ENCODE assay signal across 23 cellular contexts in the genomic region with DNA sequence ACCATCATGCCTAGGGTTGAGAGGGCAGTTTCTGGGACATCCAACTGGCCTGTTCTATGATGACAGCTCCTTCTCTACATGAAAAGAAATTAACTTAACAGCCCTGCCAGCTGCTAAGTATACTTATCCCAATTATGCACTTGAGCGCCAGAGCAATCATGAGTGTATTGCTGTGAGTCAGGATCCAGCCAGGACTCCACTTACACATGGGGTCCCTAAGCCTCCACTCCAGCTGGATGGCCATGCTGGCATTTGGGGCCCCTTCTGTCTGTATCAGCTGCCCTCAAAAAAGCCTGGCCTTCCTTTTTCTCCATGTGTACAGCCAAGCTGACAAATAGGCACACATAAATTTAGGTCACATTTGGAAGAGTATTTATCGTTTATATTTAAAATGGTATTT.
A peak's percentile ranks its signal among the peaks of the same experiment; 100 is the strongest.
DNase-seq lines count a peak whose midpoint lies in the region; ATAC-seq and TF ChIP-seq lines count a peak whose summit lies in the region.
"Had no signal": no experiment of that assay in that cellular context is flagged by ENCODE, and none has a peak within 500 bp of the region (broad histone marks: within the 10 kb centered on the region; RNA-seq: fewer than 3 reads in every experiment).

No MANE protein-coding gene starts in this region.

- H3K36me3 ChIP-seq in WERI-Rb-1: no peaks in the 10 kb centered on the region
- H3K36me3 ChIP-seq: lower lobe of right lung, neural progenitor cell, tibial nerve had no signal

- peak; percentile 85 for DNase-seq in DMS 273 treated with DMSO at 0.1 percent for 48 hours (lab: John Stamatoyannopoulos, UW)
- DNase-seq in NCI-H128 (lab: John Stamatoyannopoulos, UW; ENCODE audit: unreplicated experiment): peak; percentile 97
- peak; percentile 80 for DNase-seq in NCI-H446 treated with DMSO at 0.1 percent for 48 hours (lab: John Stamatoyannopoulos, UW)
- peak; percentile 6 for DNase-seq in WERI-Rb-1
- no peak for DNase-seq in GM13976 (ENCODE audit: low spot score)
- DNase-seq in stimulated activated CD4-positive, alpha-beta T cell treated with anti-CD3 and anti-CD28 coated beads, Interleukin-4, amount 100 ng/mL, for 24 hours: no peak
- DNase-seq: activated CD4-positive, alpha-beta T cell treated with anti-CD3 and anti-CD28 coated beads, Interleukin-2, amount 10 ng/mL, durations not matched to agents 24 days and 14 days; activated T-cell treated with anti-CD3 and anti-CD28 coated beads, Interleukin-2, amount 50 U/mL, for 4 hours; CD4-positive, CD25-positive, alpha-beta regulatory T cell; DMS153; GDM1; glutamatergic neuron; HCEC 1CT; Karpas-422; kidney; lower lobe of right lung; stimulated activated CD4-positive, alpha-beta T cell treated with anti-CD3 and anti-CD28 coated beads, Interleukin-15, amount 100 ng/mL, for 24 hours; stimulated activated naive CD8-positive, alpha-beta T cell treated with anti-CD3 and anti-CD28 coated beads, Interleukin-15, amount 100 ng/mL, for 72 hours had no signal

- no peaks in the 10 kb centered on the region for H3K9me3 ChIP-seq in WERI-Rb-1 (ENCODE audit: severe bottlenecking)
- H3K9me3 ChIP-seq: lower lobe of right lung, tibial nerve had no signal

- ATAC-seq in GM18502 (IDR thresholded peaks at IDR 0.05; ENCODE audit: poor library complexity, unreplicated experiment): no peak
- ATAC-seq: activated T-cell treated with anti-CD3 and anti-CD28 coated beads, Interleukin-2, amount 50 U/mL, for 4 hours; lower lobe of right lung; Right ventricle myocardium inferior; sciatic nerve; stimulated activated naive CD8-positive, alpha-beta T cell treated with anti-CD3 and anti-CD28 coated beads, Interleukin-15, amount 100 ng/mL, for 72 hours had no signal

- H3K27ac ChIP-seq in WERI-Rb-1: no peak overlapping the region
- H3K27ac ChIP-seq: lower lobe of right lung, neural progenitor cell, tibial nerve had no signal

- in situ Hi-C loops in GM13976 (cut with MboI; ENCODE audit: low sequenced_read_pairs, unreplicated experiment): no loop called here

- no peaks in the 10 kb centered on the region for H3K27me3 ChIP-seq in WERI-Rb-1 (ENCODE audit: insufficient read depth, low read depth, severe bottlenecking)
- H3K27me3 ChIP-seq: neural progenitor cell, tibial nerve had no signal

- TF ChIP-seq CTCF in WERI-Rb-1 (IDR thresholded peaks at IDR 0.05; ENCODE audit: low read depth, low read length): no peak
- no peak for TF ChIP-seq CTCF in GM13976 (IDR thresholded peaks at IDR 0.05; ENCODE audit: borderline replicate concordance, control extremely low read depth, extremely low read depth, insufficient read depth, missing control alignments)

- H3K4me3 ChIP-seq in WERI-Rb-1 (ENCODE audit: low read depth, low read length): no peak overlapping the region
- H3K4me3 ChIP-seq: lower lobe of right lung, neural progenitor cell, tibial nerve had no signal

Comparison
In these comparisons a context has a peak if more than half of its experiments do, and no peak if none do; other contexts are left out.
1. DNase-seq: peak in DMS 273 treated with DMSO at 0.1 percent for 48 hours (single experiment), NCI-H128 (single experiment), NCI-H446 treated with DMSO at 0.1 percent for 48 hours (single experiment) and WERI-Rb-1 (single experiment); none in GM13976 (single experiment) and stimulated activated CD4-positive, alpha-beta T cell treated with anti-CD3 and anti-CD28 coated beads, Interleukin-4, amount 100 ng/mL, for 24 hours (single experiment).